In genomic region chr12:23083267-23083666, GRCh38 we compare ENCODE assay signal across 12 cellular contexts.
DNase-seq lines count a peak whose midpoint lies in the region; ATAC-seq and TF ChIP-seq lines count a peak whose summit lies in the region.
"Had no signal": no experiment of that assay in that cellular context is flagged by ENCODE, and none has a peak within 500 bp of the region (broad histone marks: within the 10 kb centered on the region; RNA-seq: fewer than 3 reads in every experiment).

No MANE protein-coding gene starts in this region.

- DNase-seq in DMS153 (lab: John Stamatoyannopoulos, UW) (peak; percentile 17), DMS153 treated with DMSO at 0.1 percent for 48 hours (lab: John Stamatoyannopoulos, UW; ENCODE audit: unreplicated experiment) (no peak), RWPE2 (ENCODE audit: low spot score) (no peak), renal cortical epithelial cell (ENCODE audit: low read depth) (peak; percentile 90), kidney glomerular epithelial cell (lab: John Stamatoyannopoulos, UW) (no peak), NCI-H2029 (lab: John Stamatoyannopoulos, UW) (no peak), SHP77 treated with DMSO at 0.1 percent for 48 hours (lab: John Stamatoyannopoulos, UW) (no peak)
- DNase-seq: stimulated activated naive CD4-positive, alpha-beta T cell had no signal

- ATAC-seq in HG03095 (IDR thresholded peaks at IDR 0.05; ENCODE audit: unreplicated experiment) (peak; percentile 53), RWPE2 (ENCODE audit: low read depth) (peak; percentile 78)

- H3K27ac ChIP-seq in RWPE2 (ENCODE audit: poor library complexity, severe bottlenecking) = peak overlapping the region; percentile 82
- H3K27ac ChIP-seq: 22Rv1, KMS-11, parathyroid adenoma had no signal

- H3K9me3 ChIP-seq in RWPE2 (ENCODE audit: severe bottlenecking) = no peaks in the 10 kb centered on the region

- H3K36me3 ChIP-seq in RWPE2 (ENCODE audit: low read depth) = no peaks in the 10 kb centered on the region

- no peak overlapping the region for H3K4me3 ChIP-seq in RWPE2 (ENCODE audit: severe bottlenecking)

- H3K27me3 ChIP-seq in RWPE2 (ENCODE audit: insufficient read depth, poor library complexity, severe bottlenecking) = no peaks in the 10 kb centered on the region

- peaks cover 23% of the 10 kb centered on the region for H3K4me1 ChIP-seq in RWPE2 (ENCODE audit: insufficient read depth, poor library complexity, severe bottlenecking)
- H3K4me1 ChIP-seq: parathyroid adenoma had no signal

- no peak for TF ChIP-seq CTCF in RWPE2 (IDR thresholded peaks at IDR 0.05; ENCODE audit: poor library complexity, severe bottlenecking)

Comparison
In these comparisons a context has a peak if more than half of its experiments do, and no peak if none do; other contexts are left out.
1. DNase-seq: peak in DMS153 (single experiment) and renal cortical epithelial cell (single experiment); none in DMS153 treated with DMSO at 0.1 percent for 48 hours (single experiment), RWPE2 (single experiment), kidney glomerular epithelial cell (single experiment), NCI-H2029 (single experiment) and SHP77 treated with DMSO at 0.1 percent for 48 hours (single experiment).